ENCODE assay signal across 2 cellular contexts in genomic region chr15:39508536-39508935, GRCh38.
TF ChIP-seq lines count a peak whose summit lies in the region.

No MANE protein-coding gene starts in this region.

TF ChIP-seq in IMR-90, 13 proteins besides CTCF, POLR2A, EP300 and RAD21:
- no peak for TF ChIP-seq RCOR1 (IDR thresholded peaks at IDR 0.05; ENCODE audit: insufficient replicate concordance, low read length)
- TF ChIP-seq SMC3 (IDR thresholded peaks at IDR 0.05; ENCODE audit: low read depth, low read length) = no peak
- no peak for TF ChIP-seq CHD1 (IDR thresholded peaks at IDR 0.05; ENCODE audit: low read depth, low read length)
- no peak for TF ChIP-seq RFX5 (IDR thresholded peaks at IDR 0.05; ENCODE audit: low read depth, low read length)
- TF ChIP-seq NFE2L2 (IDR thresholded peaks at IDR 0.05; ENCODE audit: low read depth, low read length) = no peak
- TF ChIP-seq MXI1 (IDR thresholded peaks at IDR 0.05; ENCODE audit: borderline replicate concordance, low read depth, low read length) = no peak
- no peak for TF ChIP-seq FOS (IDR thresholded peaks at IDR 0.05; ENCODE audit: low read depth, low read length)
- no peak for TF ChIP-seq USF2 (IDR thresholded peaks at IDR 0.05; ENCODE audit: low read depth, low read length)
- no peak for TF ChIP-seq MAZ (IDR thresholded peaks at IDR 0.05; ENCODE audit: borderline replicate concordance, low read depth, low read length)
- no peak for TF ChIP-seq MAFK (IDR thresholded peaks at IDR 0.05; ENCODE audit: low read depth, low read length)
- no peak for TF ChIP-seq ELK1 (IDR thresholded peaks at IDR 0.05; ENCODE audit: borderline replicate concordance, low read depth, low read length)
- TF ChIP-seq BHLHE40 (IDR thresholded peaks at IDR 0.05; ENCODE audit: low read depth, low read length) = no peak
- TF ChIP-seq CEBPB (IDR thresholded peaks at IDR 0.05; ENCODE audit: low read depth, low read length) = no peak

TF ChIP-seq in H1, 55 proteins besides CTCF, POLR2A, EP300 and RAD21:
- no peak for TF ChIP-seq NRF1 (IDR thresholded peaks at IDR 0.05; ENCODE audit: low read depth, low read length)
- TF ChIP-seq CBX8 (IDR thresholded peaks at IDR 0.05; ENCODE audit: borderline replicate concordance, low read depth, low read length) = no peak
